9 cellular contexts compared by ENCODE assay signal in genomic region chr22:39469681-39470461, GRCh38. TPM values are rescaled to one million over a fixed set of nuclear protein-coding genes. Genes with fewer than 3 reads are reported as not detected.
DNase-seq lines count a peak whose midpoint lies in the region; ATAC-seq and TF ChIP-seq lines count a peak whose summit lies in the region.
"Had no signal": no experiment of that assay in that cellular context is flagged by ENCODE, and none has a peak within 500 bp of the region (broad histone marks: within the 10 kb centered on the region; RNA-seq: fewer than 3 reads in every experiment).

No MANE protein-coding gene starts in this region.

- no peaks in the 10 kb centered on the region for H3K9me2 ChIP-seq in GM23338 (ENCODE audit: insufficient read depth)

- H3K9ac ChIP-seq in OCI-LY3 (ENCODE audit: low read length), result peak overlapping the region; percentile 89

- H3K4me3 Mint-ChIP-seq in GM23338, result no peak overlapping the region

- ATAC-seq in GM23338 (peak; percentile 15), right cardiac atrium (no peak), HG03439 (IDR thresholded peaks at IDR 0.05; ENCODE audit: unreplicated experiment) (no peak), GM19328 (IDR thresholded peaks at IDR 0.05; ENCODE audit: unreplicated experiment) (no peak)

- H3K4me2 ChIP-seq in GM23338 (peak overlapping the region; percentile 73), OCI-LY3 (ENCODE audit: low read length) (peak overlapping the region; percentile 94)

- 70% methylated on average over 27 of the region's 27 CpGs for WGBS in right cardiac atrium

- H3K27me3 Mint-ChIP-seq in GM23338 (ENCODE audit: insufficient read depth, low read depth, poor library complexity), result peaks cover 25% of the 10 kb centered on the region

- H3K27ac Mint-ChIP-seq in GM23338, result no peak overlapping the region

- DNase-seq in GM23338 (ENCODE audit: low spot score) (no peak), right cardiac atrium (no peak), putamen (ENCODE audit: low spot score) (peak; percentile 90), NCI-H1048 (lab: John Stamatoyannopoulos, UW) (no peak)
- no peak for DNase-seq in activated CD8-positive, alpha-beta memory T cell treated with anti-CD3 and anti-CD28 coated beads, Interleukin-2, amount 50 U/mL, for 48 hours

- H4K20me1 ChIP-seq in GM23338 (replicated peaks; ENCODE audit: insufficient read depth), result no peaks in the 10 kb centered on the region
- peaks cover 51% of the 10 kb centered on the region for H4K20me1 ChIP-seq in OCI-LY3 (ENCODE audit: insufficient read depth, low read length)

- TF ChIP-seq CTCF in GM23338 (conservative IDR thresholded peaks at IDR 0.05; ENCODE audit: low read depth in 2 of 2) (no peak), OCI-LY3 (IDR thresholded peaks at IDR 0.05; ENCODE audit: low read depth, low read length) (no peak)

- H3K27ac ChIP-seq in GM23338 (ENCODE audit: low read depth) (no peak overlapping the region), OCI-LY3 (ENCODE audit: low read length) (peak overlapping the region; percentile 95), right cardiac atrium (ENCODE audit: low read length) (peak overlapping the region; percentile 19)
- H3K27ac ChIP-seq: SK-N-MC had no signal

- no peaks in the 10 kb centered on the region for H3K36me3 Mint-ChIP-seq in GM23338 (ENCODE audit: low read depth)

- H3K36me3 ChIP-seq in GM23338 (ENCODE audit: insufficient read depth) (no peaks in the 10 kb centered on the region), OCI-LY3 (replicated peaks; ENCODE audit: low read depth, low read length) (peaks cover 17% of the 10 kb centered on the region)

- H3K4me1 Mint-ChIP-seq in GM23338, result peaks cover 56% of the 10 kb centered on the region

- no peaks in the 10 kb centered on the region for H3K27me3 ChIP-seq in GM23338 (ENCODE audit: insufficient read depth)
- no peaks in the 10 kb centered on the region for H3K27me3 ChIP-seq in OCI-LY3 (ENCODE audit: low read depth, low read length)
- H3K27me3 ChIP-seq in right cardiac atrium (ENCODE audit: control insufficient read depth, insufficient read depth), result no peaks in the 10 kb centered on the region

- no peaks in the 10 kb centered on the region for H3K9me3 Mint-ChIP-seq in GM23338

- H3F3A ChIP-seq in GM23338 (replicated peaks; ENCODE audit: low read depth), result peaks cover 14% of the 10 kb centered on the region

- peaks cover 39% of the 10 kb centered on the region for H3K4me1 ChIP-seq in GM23338 (ENCODE audit: insufficient read depth)
- peaks cover 87% of the 10 kb centered on the region for H3K4me1 ChIP-seq in OCI-LY3 (ENCODE audit: low read length)
- peaks cover 19% of the 10 kb centered on the region for H3K4me1 ChIP-seq in right cardiac atrium (ENCODE audit: control insufficient read depth, insufficient read depth, low read length)

- H3K9me3 ChIP-seq in OCI-LY3 (ENCODE audit: insufficient read depth, low read length), result no peaks in the 10 kb centered on the region
- no peaks in the 10 kb centered on the region for H3K9me3 ChIP-seq in right cardiac atrium (ENCODE audit: control insufficient read depth, low read length)

- H3K79me2 ChIP-seq in GM23338 (replicated peaks; ENCODE audit: insufficient read depth), result no peaks in the 10 kb centered on the region
- H3K79me2 ChIP-seq in OCI-LY3 (ENCODE audit: low read length), result peaks cover 100% of the 10 kb centered on the region

- H3K4me3 ChIP-seq in GM23338, result no peak overlapping the region
- peak overlapping the region; percentile 72 for H3K4me3 ChIP-seq in OCI-LY3 (ENCODE audit: low read length)
- no peak overlapping the region for H3K4me3 ChIP-seq in right cardiac atrium (ENCODE audit: low read length)
- H3K4me3 ChIP-seq: SK-N-MC had no signal

- intact Hi-C loops in right cardiac atrium (cut with DNase I), result no loop called here

- H2AFZ ChIP-seq in GM23338 (no peak overlapping the region), OCI-LY3 (ENCODE audit: low read depth, low read length) (no peak overlapping the region)

TF ChIP-seq in GM23338, 12 proteins besides CTCF, POLR2A, EP300 and RAD21:
- TF ChIP-seq ZNF331 (CRISPR knock-in tag; IDR thresholded peaks at IDR 0.05; ENCODE audit: low read depth), result no peak
- no peak for TF ChIP-seq REST (IDR thresholded peaks at IDR 0.05; ENCODE audit: unreplicated experiment)
- TF ChIP-seq POLR2AphosphoS5 (IDR thresholded peaks at IDR 0.05; ENCODE audit: low read depth), result no peak

RNA-seq across cellular contexts. Expression of gene MGAT3, which starts 13.1 kb away (rescaled TPM):
- total RNA-seq in GM23338 (2014; rRNA removed; shearing (Covaris generic)), result 10.2 and 13.1 TPM in 2 replicates
- 1.6 and 1.7 TPM in 2 replicates for polyA plus RNA-seq in GM23338 (2016; fragmentation: Nextera tagmentation; extraction: Ambion mirVana)
- 10 to 100 TPM in 1 of 4 donors, 1 to 10 TPM in 3; 7.3 to 11.6 (median 9.6) TPM for total RNA-seq in right cardiac atrium
- 8.7 TPM for polyA plus RNA-seq in right cardiac atrium

RNA-seq across cellular contexts. Expression of gene MIEF1, which starts 32.2 kb away (rescaled TPM):
- total RNA-seq in GM23338 (2014; rRNA removed; shearing (Covaris generic)), result 30.0 and 40.1 TPM in 2 replicates
- polyA plus RNA-seq in GM23338 (2016; fragmentation: Nextera tagmentation; extraction: Ambion mirVana) (12.2 and 13.2 TPM in 2 replicates), right cardiac atrium (9.0 TPM)
- 10 to 100 TPM; 16.3 to 22.2 (median 18.7) TPM for total RNA-seq in right cardiac atrium

RNA-seq across cellular contexts. Expression of gene ATF4, which starts 50.5 kb away (rescaled TPM):
- 366 and 446 TPM in 2 replicates for total RNA-seq in GM23338 (2014; rRNA removed; shearing (Covaris generic))
- polyA plus RNA-seq in GM23338 (2016; fragmentation: Nextera tagmentation; extraction: Ambion mirVana), result 553 and 628 TPM in 2 replicates
- 100 to 1,000 TPM; 156 to 254 (median 177) TPM for total RNA-seq in right cardiac atrium
- 244 TPM for polyA plus RNA-seq in right cardiac atrium
